1 cellular context compared by ENCODE assay signal in the genomic region with DNA sequence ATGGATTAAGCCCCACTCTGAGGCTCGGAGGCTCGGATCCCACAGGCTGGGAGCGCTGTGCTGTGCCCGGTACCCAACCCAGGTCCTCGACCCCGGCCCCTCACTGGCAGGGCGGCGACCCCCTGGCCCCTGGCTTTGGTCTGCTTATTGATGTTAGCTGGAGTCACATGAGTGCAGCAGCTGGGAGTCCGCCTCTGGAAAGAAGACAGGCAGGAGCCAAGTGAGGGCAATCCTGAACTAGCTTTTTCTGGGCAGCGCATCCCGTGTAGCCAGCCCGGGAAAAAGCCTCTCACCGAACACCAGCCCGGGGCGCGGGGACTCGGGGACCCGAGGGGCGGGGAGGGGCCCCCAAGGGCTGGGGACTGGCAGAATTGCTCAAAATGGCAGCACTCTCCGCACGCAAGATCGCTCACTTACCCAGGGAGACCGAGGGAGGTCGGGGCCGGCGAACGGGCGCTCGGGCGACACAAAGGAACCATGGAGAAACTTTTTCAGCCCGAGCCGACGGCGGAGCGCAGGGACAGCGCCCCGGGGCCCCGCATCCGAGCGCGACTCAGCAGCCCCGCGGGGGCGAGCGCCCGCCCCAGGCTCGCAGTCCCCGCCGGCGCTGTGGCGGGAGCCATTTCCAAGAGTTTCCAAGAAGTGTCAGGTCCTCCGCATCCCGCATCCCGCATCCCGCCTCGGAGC.
A peak's percentile ranks its signal among the peaks of the same experiment; 100 is the strongest.
TF ChIP-seq lines count a peak whose summit lies in the region.

No MANE protein-coding gene starts in this region.

TF ChIP-seq in GM12878, 131 proteins besides CTCF, POLR2A, EP300 and RAD21:
- peak; percentile 36; the same call in 1 of the 2 replicates for TF ChIP-seq YY1 (IDR thresholded peaks at IDR 0.05; ENCODE audit: low read depth, low read length)
- TF ChIP-seq IKZF2 (IDR thresholded peaks at IDR 0.05): no peak
